8 cellular contexts compared by ENCODE assay signal in the genomic region with DNA sequence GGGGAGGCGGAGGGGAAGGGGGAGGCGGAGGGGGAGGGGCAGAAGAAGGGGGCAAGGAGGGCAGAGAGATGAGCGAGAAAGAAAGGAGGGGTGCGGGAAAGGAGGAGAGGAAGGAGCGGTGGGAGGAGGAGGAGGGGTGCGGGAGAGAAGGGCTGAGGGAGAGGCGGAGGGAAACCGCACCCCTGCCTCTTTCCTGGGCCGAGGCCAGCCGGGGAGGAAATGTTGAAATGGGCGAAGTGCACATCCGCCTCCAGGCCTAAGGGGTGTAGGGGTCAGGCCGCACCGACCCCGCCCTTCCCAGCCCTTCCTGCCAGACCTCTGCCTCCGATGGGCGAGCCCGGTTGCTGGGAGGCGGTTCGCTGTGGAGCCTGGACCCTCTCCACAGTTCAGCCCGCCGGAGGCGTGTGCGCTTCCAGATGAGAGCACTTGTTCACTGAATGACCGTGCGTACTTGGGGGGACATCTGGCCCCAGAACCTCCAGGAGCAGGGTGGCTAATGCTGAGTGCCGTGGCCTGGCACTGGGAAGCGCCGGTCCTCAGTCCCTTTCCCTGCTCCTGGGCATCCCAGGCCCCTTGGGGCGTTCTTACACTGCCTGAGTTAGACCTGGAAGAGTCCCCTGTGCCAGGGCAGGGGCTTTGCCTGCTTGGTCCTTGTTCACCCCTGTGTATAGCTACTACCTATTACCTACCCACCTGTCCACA.
DNase-seq lines count a peak whose midpoint lies in the region; ATAC-seq and TF ChIP-seq lines count a peak whose summit lies in the region.

No MANE protein-coding gene starts in this region.

- no peaks in the 10 kb centered on the region for H3K27me3 ChIP-seq in CD8-positive, alpha-beta memory T cell (ENCODE audit: insufficient read depth, low read length, poor library complexity, severe bottlenecking)
- H3K27me3 ChIP-seq in Peyer's patch (no peaks in the 10 kb centered on the region), heart right ventricle (no peaks in the 10 kb centered on the region)

- peak overlapping the region; percentile 78 to 98 (median 92) for H3K27ac Mint-ChIP-seq in CD8-positive, alpha-beta memory T cell
- H3K27ac Mint-ChIP-seq in activated naive CD8-positive, alpha-beta T cell treated with anti-CD3 and anti-CD28 coated beads, Interleukin-2, amount 10 ng/mL, durations not matched to agents 7 days and 5 days: peak overlapping the region; percentile 96

- intact Hi-C loops in heart right ventricle (cut with DNase I): loop anchor here in 7 of 10 donors (1.0 to 10.0 kb wide), 14 partner anchors 18 to 271 kb away; a partner anchor contains a TSS
- intact Hi-C loops in posterior vena cava (cut with DNase I): loop anchor here (10.0 kb wide), 3 partner anchors 108 to 268 kb away; a partner anchor contains a TSS

- H3K4me1 Mint-ChIP-seq in CD8-positive, alpha-beta memory T cell: peaks cover 19 to 30% (median 20%) of the 10 kb centered on the region in 3 donors
- H3K4me1 Mint-ChIP-seq in activated naive CD8-positive, alpha-beta T cell treated with anti-CD3 and anti-CD28 coated beads, Interleukin-2, amount 10 ng/mL, durations not matched to agents 7 days and 5 days: peaks cover 29% of the 10 kb centered on the region

- H3K27ac ChIP-seq in CD8-positive, alpha-beta memory T cell (ENCODE audit: low read depth, low read length): no peak overlapping the region
- H3K27ac ChIP-seq in Peyer's patch: peak overlapping the region; percentile 96 to 100 (median 98)
- peak overlapping the region; percentile 86 to 99 (median 95) for H3K27ac ChIP-seq in heart right ventricle

- CTCF ChIA-PET in CD8-positive, alpha-beta memory T cell (lab: Charles Lee): interaction anchor here (0.6 to 1.7 kb wide), 4 partner anchors 149 to 273 kb away, joined by 3 to 12 read pairs (median 4); no protein-coding TSS in a partner anchor

- H3K4me3 Mint-ChIP-seq in CD8-positive, alpha-beta memory T cell: peak overlapping the region; percentile 40 to 91 (median 79)
- H3K4me3 Mint-ChIP-seq in activated naive CD8-positive, alpha-beta T cell treated with anti-CD3 and anti-CD28 coated beads, Interleukin-2, amount 10 ng/mL, durations not matched to agents 7 days and 5 days: peak overlapping the region; percentile 88

- H3K36me3 Mint-ChIP-seq in CD8-positive, alpha-beta memory T cell: no peaks in the 10 kb centered on the region
- peaks cover 3% of the 10 kb centered on the region for H3K36me3 Mint-ChIP-seq in activated naive CD8-positive, alpha-beta T cell treated with anti-CD3 and anti-CD28 coated beads, Interleukin-2, amount 10 ng/mL, durations not matched to agents 7 days and 5 days

- DNase-seq in CD8-positive, alpha-beta memory T cell: peak in 3 of 5 donors; percentile 33 to 73 (median 64)
- DNase-seq in Peyer's patch (peak; percentile 75 to 96 (median 95)), heart right ventricle (peak; percentile 90 to 93), posterior vena cava (ENCODE audit: low spot score) (peak; percentile 98)
- peak; percentile 70 for DNase-seq in activated naive CD8-positive, alpha-beta T cell treated with anti-CD3 and anti-CD28 coated beads, Interleukin-2, amount 10 ng/mL, durations not matched to agents 7 days and 5 days
- no peak for DNase-seq in central memory CD4-positive, alpha-beta T cell

- H3K27me3 Mint-ChIP-seq in CD8-positive, alpha-beta memory T cell: no peaks in the 10 kb centered on the region
- H3K27me3 Mint-ChIP-seq in activated naive CD8-positive, alpha-beta T cell treated with anti-CD3 and anti-CD28 coated beads, Interleukin-2, amount 10 ng/mL, durations not matched to agents 7 days and 5 days: peaks cover 3% of the 10 kb centered on the region

- H3K9me3 ChIP-seq in CD8-positive, alpha-beta memory T cell (ENCODE audit: low read length): no peaks in the 10 kb centered on the region
- H3K9me3 ChIP-seq in Peyer's patch: no peaks in the 10 kb centered on the region
- peaks cover 0 to 4% (median 0%) of the 10 kb centered on the region in 11 donors for H3K9me3 ChIP-seq in heart right ventricle

- POLR2A ChIA-PET in CD8-positive, alpha-beta memory T cell (lab: Charles Lee): interaction anchor here (0.6 to 2.4 kb wide), 3 partner anchors 10 to 112 kb away, joined by 3 to 25 read pairs (median 9); a partner anchor contains a TSS
- POLR2A ChIA-PET in activated naive CD8-positive, alpha-beta T cell treated with anti-CD3 and anti-CD28 coated beads, Interleukin-2, amount 10 ng/mL, durations not matched to agents 7 days and 5 days (lab: Charles Lee): interaction anchor here (0.7 to 3.3 kb wide), 4 partner anchors 26 to 130 kb away, joined by 3 to 14 read pairs (median 4); a partner anchor contains a TSS

- no peaks in the 10 kb centered on the region for H3K9me3 Mint-ChIP-seq in CD8-positive, alpha-beta memory T cell
- peaks cover 1% of the 10 kb centered on the region for H3K9me3 Mint-ChIP-seq in activated naive CD8-positive, alpha-beta T cell treated with anti-CD3 and anti-CD28 coated beads, Interleukin-2, amount 10 ng/mL, durations not matched to agents 7 days and 5 days

- H3K4me3 ChIP-seq in CD8-positive, alpha-beta memory T cell (ENCODE audit: low read length): no peak overlapping the region
- H3K4me3 ChIP-seq in Peyer's patch (peak overlapping the region; percentile 69 to 84 (median 71)), heart right ventricle (peak overlapping the region; percentile 5 to 77 (median 62))

- WGBS in heart right ventricle, 2 donors: 11 to 15% methylated on average over 26 to 28 of the region's 30 CpGs

- TF ChIP-seq POLR2A in Peyer's patch (IDR thresholded peaks at IDR 0.05): peak; percentile 37 to 76

- TF ChIP-seq CTCF in Peyer's patch (IDR thresholded peaks at IDR 0.05): peak in 1 of 6 experiments; percentile 15
- TF ChIP-seq CTCF in heart right ventricle (IDR thresholded peaks at IDR 0.05): no peak

- peaks cover 24% of the 10 kb centered on the region for H3K4me1 ChIP-seq in CD8-positive, alpha-beta memory T cell (ENCODE audit: insufficient read depth, low read length)
- H3K4me1 ChIP-seq in Peyer's patch (peaks cover 8 to 12% (median 9%) of the 10 kb centered on the region in 4 donors), heart right ventricle (peaks cover 6 to 71% (median 44%) of the 10 kb centered on the region in 9 donors)

- no peaks in the 10 kb centered on the region for H3K36me3 ChIP-seq in CD8-positive, alpha-beta memory T cell (ENCODE audit: insufficient read depth, low read length)
- H3K36me3 ChIP-seq in Peyer's patch (no peaks in the 10 kb centered on the region), heart right ventricle (no peaks in the 10 kb centered on the region)

- ATAC-seq in GM19351 (IDR thresholded peaks at IDR 0.05; ENCODE audit: unreplicated experiment) (peak; percentile 34), HG03460 (IDR thresholded peaks at IDR 0.05; ENCODE audit: unreplicated experiment) (peak; percentile 38), heart right ventricle (peak; percentile 80 to 88 (median 84))
- peak; percentile 51 for ATAC-seq in activated naive CD8-positive, alpha-beta T cell treated with anti-CD3 and anti-CD28 coated beads, Interleukin-2, amount 10 ng/mL, durations not matched to agents 7 days and 5 days (ENCODE audit: low read depth)

Comparison
In these comparisons a context has a peak if more than half of its experiments do, and no peak if none do; other contexts are left out.
1. ATAC-seq: peak in every context shown above with its lines; median percentile 84 in heart right ventricle; 51 in activated naive CD8-positive, alpha-beta T cell treated with anti-CD3 and anti-CD28 coated beads, Interleukin-2, amount 10 ng/mL, durations not matched to agents 7 days and 5 days; 38 in HG03460; 34 in GM19351.